Comparison of ENCODE assay signal across 30 cellular contexts in genomic region chr10:14803827-14804226, GRCh38. TPM values are rescaled to one million over a fixed set of nuclear protein-coding genes. Genes with fewer than 3 reads are reported as not detected.
"Had no signal": no experiment of that assay in that cellular context is flagged by ENCODE, and none has a peak within 500 bp of the region (broad histone marks: within the 10 kb centered on the region; RNA-seq: fewer than 3 reads in every experiment).

No MANE protein-coding gene starts in this region.

- ATAC-seq: activated CD4-positive, alpha-beta T cell treated with anti-CD3 and anti-CD28 coated beads for 36 hours; activated CD8-positive, alpha-beta memory T cell treated with anti-CD3 and anti-CD28 coated beads, Interleukin-2, amount 10 ng/mL, durations not matched to agents 7 days and 5 days; activated CD8-positive, alpha-beta T cell treated with anti-CD3 and anti-CD28 coated beads, Interleukin-2, amount 10 ng/mL, durations not matched to agents 7 days and 5 days; activated naive CD8-positive, alpha-beta T cell treated with anti-CD3 and anti-CD28 coated beads, Interleukin-2, amount 50 U/mL, for 24 hours had no signal

- H3K9me3 ChIP-seq: ascending aorta had no signal

- FAIRE-seq: TTC549 had no signal

- DNase-seq: activated B cell treated with CpG ODN at 0.5 μM for 24 hours; activated CD4-positive, alpha-beta memory T cell treated with anti-CD3 and anti-CD28 coated beads, Interleukin-2, amount 10 ng/mL, durations not matched to agents 7 days and 5 days; activated CD4-positive, alpha-beta T cell treated with anti-CD3 and anti-CD28 coated beads for 1 hour; activated CD4-positive, alpha-beta T cell treated with anti-CD3 and anti-CD28 coated beads for 36 hours; activated CD4-positive, alpha-beta T cell treated with anti-CD3 and anti-CD28 coated beads for 48 hours; activated CD4-positive, alpha-beta T cell treated with anti-CD3 and anti-CD28 coated beads, Interleukin-2, amount 10 ng/mL, durations not matched to agents 7 days and 5 days; activated CD4-positive, alpha-beta T cell treated with anti-CD3 and anti-CD28 coated beads, Interleukin-2, amount 50 U/mL, for 48 hours; activated CD8-positive, alpha-beta memory T cell treated with anti-CD3 and anti-CD28 coated beads for 24 hours; activated CD8-positive, alpha-beta memory T cell treated with anti-CD3 and anti-CD28 coated beads, Interleukin-2, amount 10 ng/mL, durations not matched to agents 7 days and 5 days; activated CD8-positive, alpha-beta memory T cell treated with anti-CD3 and anti-CD28 coated beads, Interleukin-2, amount 50 U/mL, for 48 hours; activated CD8-positive, alpha-beta T cell treated with anti-CD3 and anti-CD28 coated beads, Interleukin-2, amount 10 ng/mL, durations not matched to agents 7 days and 5 days; activated effector memory CD4-positive, alpha-beta T cell treated with Interleukin-2 at 50 U/mL for 16 hours; activated gamma-delta T cell; activated naive CD4-positive, alpha-beta T cell treated with anti-CD3 and anti-CD28 coated beads, Interleukin-2, amount 10 ng/mL, durations not matched to agents 7 days and 5 days; activated naive CD4-positive, alpha-beta T cell treated with Interleukin-2 at 50 U/mL for 16 hours; activated naive CD8-positive, alpha-beta T cell treated with anti-CD3 and anti-CD28 coated beads, Interleukin-2, amount 10 ng/mL, durations not matched to agents 7 days and 5 days; activated naive CD8-positive, alpha-beta T cell treated with anti-CD3 and anti-CD28 coated beads, Interleukin-2, amount 50 U/mL, for 24 hours; activated T-cell treated with anti-CD3 and anti-CD28 coated beads, Interleukin-2, amount 50 U/mL, for 24 hours; activated T-cell treated with anti-CD3 and anti-CD28 coated beads, Interleukin-2, amount 50 U/mL, for 48 hours; amygdala; anterior cingulate cortex; caudate nucleus; cerebellar nuclear complex; T-helper 1 cell; T-helper 2 cell; T-helper 9 cell had no signal

- H3K27me3 ChIP-seq: ascending aorta, cardiac muscle cell had no signal

- H3K36me3 ChIP-seq: ascending aorta, cardiac muscle cell had no signal

- H3K27ac ChIP-seq: ascending aorta, cardiac muscle cell, VCaP had no signal

- H3K4me1 ChIP-seq: ascending aorta had no signal

- H3K4me3 ChIP-seq: ascending aorta, cardiac muscle cell had no signal

RNA-seq across cellular contexts. Expression of gene CDNF, which starts 34.0 kb away (rescaled TPM):
- total RNA-seq: ascending aorta had no signal
